ENCODE assay signal across 1 cellular context in genomic region chr4:121693450-121693849, GRCh38.
TF ChIP-seq lines count a peak whose summit lies in the region.

No MANE protein-coding gene starts in this region.

TF ChIP-seq in GM23338, 12 proteins besides CTCF, POLR2A, EP300 and RAD21:
- TF ChIP-seq, protein P1, sequence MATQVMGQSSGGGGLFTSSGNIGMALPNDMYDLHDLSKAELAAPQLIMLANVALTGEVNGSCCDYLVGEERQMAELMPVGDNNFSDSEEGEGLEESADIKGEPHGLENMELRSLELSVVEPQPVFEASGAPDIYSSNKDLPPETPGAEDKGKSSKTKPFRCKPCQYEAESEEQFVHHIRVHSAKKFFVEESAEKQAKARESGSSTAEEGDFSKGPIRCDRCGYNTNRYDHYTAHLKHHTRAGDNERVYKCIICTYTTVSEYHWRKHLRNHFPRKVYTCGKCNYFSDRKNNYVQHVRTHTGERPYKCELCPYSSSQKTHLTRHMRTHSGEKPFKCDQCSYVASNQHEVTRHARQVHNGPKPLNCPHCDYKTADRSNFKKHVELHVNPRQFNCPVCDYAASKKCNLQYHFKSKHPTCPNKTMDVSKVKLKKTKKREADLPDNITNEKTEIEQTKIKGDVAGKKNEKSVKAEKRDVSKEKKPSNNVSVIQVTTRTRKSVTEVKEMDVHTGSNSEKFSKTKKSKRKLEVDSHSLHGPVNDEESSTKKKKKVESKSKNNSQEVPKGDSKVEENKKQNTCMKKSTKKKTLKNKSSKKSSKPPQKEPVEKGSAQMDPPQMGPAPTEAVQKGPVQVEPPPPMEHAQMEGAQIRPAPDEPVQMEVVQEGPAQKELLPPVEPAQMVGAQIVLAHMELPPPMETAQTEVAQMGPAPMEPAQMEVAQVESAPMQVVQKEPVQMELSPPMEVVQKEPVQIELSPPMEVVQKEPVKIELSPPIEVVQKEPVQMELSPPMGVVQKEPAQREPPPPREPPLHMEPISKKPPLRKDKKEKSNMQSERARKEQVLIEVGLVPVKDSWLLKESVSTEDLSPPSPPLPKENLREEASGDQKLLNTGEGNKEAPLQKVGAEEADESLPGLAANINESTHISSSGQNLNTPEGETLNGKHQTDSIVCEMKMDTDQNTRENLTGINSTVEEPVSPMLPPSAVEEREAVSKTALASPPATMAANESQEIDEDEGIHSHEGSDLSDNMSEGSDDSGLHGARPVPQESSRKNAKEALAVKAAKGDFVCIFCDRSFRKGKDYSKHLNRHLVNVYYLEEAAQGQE (IDR thresholded peaks at IDR 0.05; ENCODE audit: unreplicated experiment) = no peak
- TF ChIP-seq, protein P2, sequence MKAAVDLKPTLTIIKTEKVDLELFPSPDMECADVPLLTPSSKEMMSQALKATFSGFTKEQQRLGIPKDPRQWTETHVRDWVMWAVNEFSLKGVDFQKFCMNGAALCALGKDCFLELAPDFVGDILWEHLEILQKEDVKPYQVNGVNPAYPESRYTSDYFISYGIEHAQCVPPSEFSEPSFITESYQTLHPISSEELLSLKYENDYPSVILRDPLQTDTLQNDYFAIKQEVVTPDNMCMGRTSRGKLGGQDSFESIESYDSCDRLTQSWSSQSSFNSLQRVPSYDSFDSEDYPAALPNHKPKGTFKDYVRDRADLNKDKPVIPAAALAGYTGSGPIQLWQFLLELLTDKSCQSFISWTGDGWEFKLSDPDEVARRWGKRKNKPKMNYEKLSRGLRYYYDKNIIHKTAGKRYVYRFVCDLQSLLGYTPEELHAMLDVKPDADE (IDR thresholded peaks at IDR 0.05) = no peak
- TF ChIP-seq POLR2AphosphoS5 (IDR thresholded peaks at IDR 0.05; ENCODE audit: low read depth) = no peak
- TF ChIP-seq, protein P3, sequence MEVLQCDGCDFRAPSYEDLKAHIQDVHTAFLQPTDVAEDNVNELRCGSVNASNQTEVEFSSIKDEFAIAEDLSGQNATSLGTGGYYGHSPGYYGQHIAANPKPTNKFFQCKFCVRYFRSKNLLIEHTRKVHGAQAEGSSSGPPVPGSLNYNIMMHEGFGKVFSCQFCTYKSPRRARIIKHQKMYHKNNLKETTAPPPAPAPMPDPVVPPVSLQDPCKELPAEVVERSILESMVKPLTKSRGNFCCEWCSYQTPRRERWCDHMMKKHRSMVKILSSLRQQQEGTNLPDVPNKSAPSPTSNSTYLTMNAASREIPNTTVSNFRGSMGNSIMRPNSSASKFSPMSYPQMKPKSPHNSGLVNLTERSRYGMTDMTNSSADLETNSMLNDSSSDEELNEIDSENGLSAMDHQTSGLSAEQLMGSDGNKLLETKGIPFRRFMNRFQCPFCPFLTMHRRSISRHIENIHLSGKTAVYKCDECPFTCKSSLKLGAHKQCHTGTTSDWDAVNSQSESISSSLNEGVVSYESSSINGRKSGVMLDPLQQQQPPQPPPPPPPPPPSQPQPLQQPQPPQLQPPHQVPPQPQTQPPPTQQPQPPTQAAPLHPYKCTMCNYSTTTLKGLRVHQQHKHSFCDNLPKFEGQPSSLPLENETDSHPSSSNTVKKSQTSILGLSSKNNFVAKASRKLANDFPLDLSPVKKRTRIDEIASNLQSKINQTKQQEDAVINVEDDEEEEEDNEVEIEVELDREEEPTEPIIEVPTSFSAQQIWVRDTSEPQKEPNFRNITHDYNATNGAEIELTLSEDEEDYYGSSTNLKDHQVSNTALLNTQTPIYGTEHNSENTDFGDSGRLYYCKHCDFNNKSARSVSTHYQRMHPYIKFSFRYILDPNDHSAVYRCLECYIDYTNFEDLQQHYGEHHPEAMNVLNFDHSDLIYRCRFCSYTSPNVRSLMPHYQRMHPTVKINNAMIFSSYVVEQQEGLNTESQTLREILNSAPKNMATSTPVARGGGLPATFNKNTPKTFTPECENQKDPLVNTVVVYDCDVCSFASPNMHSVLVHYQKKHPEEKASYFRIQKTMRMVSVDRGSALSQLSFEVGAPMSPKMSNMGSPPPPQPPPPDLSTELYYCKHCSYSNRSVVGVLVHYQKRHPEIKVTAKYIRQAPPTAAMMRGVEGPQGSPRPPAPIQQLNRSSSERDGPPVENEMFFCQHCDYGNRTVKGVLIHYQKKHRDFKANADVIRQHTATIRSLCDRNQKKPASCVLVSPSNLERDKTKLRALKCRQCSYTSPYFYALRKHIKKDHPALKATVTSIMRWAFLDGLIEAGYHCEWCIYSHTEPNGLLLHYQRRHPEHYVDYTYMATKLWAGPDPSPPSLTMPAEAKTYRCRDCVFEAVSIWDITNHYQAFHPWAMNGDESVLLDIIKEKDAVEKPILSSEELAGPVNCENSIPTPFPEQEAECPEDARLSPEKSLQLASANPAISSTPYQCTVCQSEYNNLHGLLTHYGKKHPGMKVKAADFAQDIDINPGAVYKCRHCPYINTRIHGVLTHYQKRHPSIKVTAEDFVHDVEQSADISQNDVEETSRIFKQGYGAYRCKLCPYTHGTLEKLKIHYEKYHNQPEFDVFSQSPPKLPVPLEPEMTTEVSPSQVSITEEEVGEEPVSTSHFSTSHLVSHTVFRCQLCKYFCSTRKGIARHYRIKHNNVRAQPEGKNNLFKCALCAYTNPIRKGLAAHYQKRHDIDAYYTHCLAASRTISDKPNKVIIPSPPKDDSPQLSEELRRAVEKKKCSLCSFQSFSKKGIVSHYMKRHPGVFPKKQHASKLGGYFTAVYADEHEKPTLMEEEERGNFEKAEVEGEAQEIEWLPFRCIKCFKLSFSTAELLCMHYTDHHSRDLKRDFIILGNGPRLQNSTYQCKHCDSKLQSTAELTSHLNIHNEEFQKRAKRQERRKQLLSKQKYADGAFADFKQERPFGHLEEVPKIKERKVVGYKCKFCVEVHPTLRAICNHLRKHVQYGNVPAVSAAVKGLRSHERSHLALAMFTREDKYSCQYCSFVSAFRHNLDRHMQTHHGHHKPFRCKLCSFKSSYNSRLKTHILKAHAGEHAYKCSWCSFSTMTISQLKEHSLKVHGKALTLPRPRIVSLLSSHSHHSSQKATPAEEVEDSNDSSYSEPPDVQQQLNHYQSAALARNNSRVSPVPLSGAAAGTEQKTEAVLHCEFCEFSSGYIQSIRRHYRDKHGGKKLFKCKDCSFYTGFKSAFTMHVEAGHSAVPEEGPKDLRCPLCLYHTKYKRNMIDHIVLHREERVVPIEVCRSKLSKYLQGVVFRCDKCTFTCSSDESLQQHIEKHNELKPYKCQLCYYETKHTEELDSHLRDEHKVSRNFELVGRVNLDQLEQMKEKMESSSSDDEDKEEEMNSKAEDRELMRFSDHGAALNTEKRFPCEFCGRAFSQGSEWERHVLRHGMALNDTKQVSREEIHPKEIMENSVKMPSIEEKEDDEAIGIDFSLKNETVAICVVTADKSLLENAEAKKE (CRISPR knock-in tag; IDR thresholded peaks at IDR 0.05) = no peak
- no peak for TF ChIP-seq EZH2phosphoT487 (IDR thresholded peaks at IDR 0.05; ENCODE audit: unreplicated experiment)
- no peak for TF ChIP-seq STAT1 (IDR thresholded peaks at IDR 0.05; ENCODE audit: unreplicated experiment)
- no peak for TF ChIP-seq NANOG (IDR thresholded peaks at IDR 0.05; ENCODE audit: borderline replicate concordance)
- no peak for TF ChIP-seq ZNF114 (CRISPR knock-in tag; IDR thresholded peaks at IDR 0.05)
- no peak for TF ChIP-seq EZH2 (IDR thresholded peaks at IDR 0.05; ENCODE audit: low read depth, unreplicated experiment)
TF ChIP-seq in GM23338: peak in this region for 0.
